Comparison of ENCODE assay signal across 23 cellular contexts in genomic region chr6:119241540-119242309, GRCh38.
DNase-seq lines count a peak whose midpoint lies in the region; ATAC-seq and TF ChIP-seq lines count a peak whose summit lies in the region.
"Had no signal": no experiment of that assay in that cellular context is flagged by ENCODE, and none has a peak within 500 bp of the region (broad histone marks: within the 10 kb centered on the region; RNA-seq: fewer than 3 reads in every experiment).

No MANE protein-coding gene starts in this region.

- intact Hi-C loops in left ventricle myocardium superior (cut with micrococcal nuclease) = no loop called here

- no peaks in the 10 kb centered on the region for H3K36me3 ChIP-seq in right atrium auricular region
- H3K36me3 ChIP-seq: MG63 had no signal

- peak overlapping the region; percentile 97 for H3K27ac Mint-ChIP-seq in endothelial cell (ENCODE audit: unreplicated experiment)
- H3K27ac Mint-ChIP-seq in nephron = peak overlapping the region; percentile 82 to 96 (median 88)
- H3K27ac Mint-ChIP-seq: CD4-positive, CD25-positive, alpha-beta regulatory T cell; HFFc6; IgD-negative memory B cell had no signal

- H3K27me3 Mint-ChIP-seq in endothelial cell (ENCODE audit: unreplicated experiment) = no peaks in the 10 kb centered on the region
- no peaks in the 10 kb centered on the region for H3K27me3 Mint-ChIP-seq in nephron (ENCODE audit: low read depth)
- H3K27me3 Mint-ChIP-seq: CD4-positive, CD25-positive, alpha-beta regulatory T cell; IgD-negative memory B cell had no signal

- H3K4me1 Mint-ChIP-seq in endothelial cell (ENCODE audit: unreplicated experiment) (peaks cover 17% of the 10 kb centered on the region), nephron (peaks cover 11% of the 10 kb centered on the region)

- TF ChIP-seq CTCF in right atrium auricular region (IDR thresholded peaks at IDR 0.05) (no peak), endothelial cell (IDR thresholded peaks at IDR 0.05; ENCODE audit: unreplicated experiment) (no peak), nephron (IDR thresholded peaks at IDR 0.05; ENCODE audit: unreplicated experiment in 3 of 3) (no peak)

- no peaks in the 10 kb centered on the region for H3K27me3 ChIP-seq in right atrium auricular region
- H3K27me3 ChIP-seq: MG63, Peyer's patch had no signal

- H3K4me1 ChIP-seq in right atrium auricular region = peaks cover 0 to 7% of the 10 kb centered on the region in 2 donors

- H3K9me3 ChIP-seq in right atrium auricular region = no peaks in the 10 kb centered on the region
- H3K9me3 ChIP-seq: BE2C, MG63, Peyer's patch had no signal

- no peak overlapping the region for H3K27ac ChIP-seq in right atrium auricular region

- ATAC-seq in left ventricle myocardium superior (peak; percentile 60), GM18907 (IDR thresholded peaks at IDR 0.05; ENCODE audit: unreplicated experiment) (no peak), HG02571 (IDR thresholded peaks at IDR 0.05; ENCODE audit: unreplicated experiment) (no peak)

- H3K4me3 Mint-ChIP-seq in endothelial cell (ENCODE audit: unreplicated experiment) (no peak overlapping the region), nephron (no peak overlapping the region)
- H3K4me3 Mint-ChIP-seq: CD4-positive, CD25-positive, alpha-beta regulatory T cell; HFFc6; IgD-negative memory B cell had no signal

- H3K4me3 ChIP-seq in right atrium auricular region = no peak overlapping the region
- H3K4me3 ChIP-seq: MG63, Peyer's patch had no signal

- H3K9me3 Mint-ChIP-seq in endothelial cell (ENCODE audit: unreplicated experiment) (no peaks in the 10 kb centered on the region), nephron (peaks cover 2% of the 10 kb centered on the region)
- H3K9me3 Mint-ChIP-seq: CD4-positive, CD25-positive, alpha-beta regulatory T cell; IgD-negative memory B cell had no signal

- DNase-seq in left ventricle myocardium superior = no peak
- DNase-seq in right atrium auricular region (ENCODE audit: low spot score) = no peak
- no peak for DNase-seq in endothelial cell (ENCODE audit: low spot score)
- DNase-seq in NCI-H1694 treated with DMSO at 0.1 percent for 48 hours (lab: John Stamatoyannopoulos, UW) = no peak
- DNase-seq in DMS53 treated with DMSO at 0.1 percent for 48 hours (lab: John Stamatoyannopoulos, UW; ENCODE audit: unreplicated experiment) = no peak
- DNase-seq: CD4-positive, CD25-positive, alpha-beta regulatory T cell; COR-L47; GDM1; GOT3; HFFc6; Kasumi-1; MG63; NCI-H1048; NCI-H1436; NCI-H2029 treated with DMSO at 0.1 percent for 48 hours; NCI-H2171 treated with DMSO at 0.1 percent for 48 hours; NCI-H526 treated with DMSO at 0.1 percent for 48 hours had no signal

- H3K36me3 Mint-ChIP-seq in endothelial cell (ENCODE audit: low read depth, unreplicated experiment) (peaks cover 9% of the 10 kb centered on the region), nephron (ENCODE audit: low read depth) (peaks cover 14% of the 10 kb centered on the region)
- H3K36me3 Mint-ChIP-seq: IgD-negative memory B cell had no signal
